Comparison of ENCODE assay signal across 30 cellular contexts in the genomic region with DNA sequence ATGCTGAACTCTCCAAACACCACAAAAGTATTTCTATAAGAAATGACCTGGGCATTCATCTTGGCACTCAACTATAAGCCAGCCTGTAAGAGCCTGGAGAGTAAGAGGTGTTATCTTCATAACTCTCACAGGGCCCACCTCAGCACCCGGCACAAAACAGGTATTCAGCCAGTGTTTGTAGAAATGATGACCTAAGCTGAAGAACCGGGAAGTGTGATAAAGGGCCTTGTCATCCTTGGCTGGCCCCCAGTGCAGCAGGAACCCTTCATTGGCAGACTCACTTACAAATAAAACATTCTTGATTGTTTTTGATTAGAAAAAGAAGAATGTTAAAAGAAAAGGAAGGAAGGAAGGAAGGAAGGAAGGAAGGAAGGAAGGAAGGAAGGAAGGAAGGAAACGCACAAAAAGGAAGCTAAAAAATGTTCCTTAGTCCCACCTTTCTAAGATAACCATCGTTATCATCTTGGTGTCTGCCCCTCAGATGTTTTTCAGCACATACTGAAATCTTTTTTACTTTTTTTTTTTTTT. TPM values are rescaled to one million over a fixed set of nuclear protein-coding genes. Genes with fewer than 3 reads are reported as not detected.
DNase-seq lines count a peak whose midpoint lies in the region; ATAC-seq, FAIRE-seq and TF ChIP-seq lines count a peak whose summit lies in the region.
"Had no signal": no experiment of that assay in that cellular context is flagged by ENCODE, and none has a peak within 500 bp of the region (broad histone marks: within the 10 kb centered on the region; RNA-seq: fewer than 3 reads in every experiment).

No MANE protein-coding gene starts in this region.

- H3K36me3 ChIP-seq in BLaER1 treated with 17β-estradiol and CSF1 and Interleukin-3, amounts not matched to agents 10 nM and 100 nM: no peaks in the 10 kb centered on the region
- no peaks in the 10 kb centered on the region for H3K36me3 ChIP-seq in IMR-90 (ENCODE audit: control insufficient read depth, insufficient read depth, low read length)
- no peaks in the 10 kb centered on the region for H3K36me3 ChIP-seq in K562 (ENCODE audit: control insufficient read depth, insufficient read depth, low read length)
- H3K36me3 ChIP-seq: ascending aorta, BE2C had no signal

- H3K23ac ChIP-seq in IMR-90 (ENCODE audit: low read depth, low read length): no peak overlapping the region

- no CpG with 5 or more reads among the region's 4 CpGs for WGBS in IMR-90 (ENCODE audit: extremely low coverage in 2 of 2, insufficient read length in 1 of 2), 2 experiments
- 13% methylated on average over 4 of the region's 4 CpGs for WGBS in K562 (ENCODE audit: insufficient coverage, low coverage, missing lambda C conversion rate)

- DNase-seq in IMR-90 (no peak), K562 (ENCODE audit: extremely low read depth in 1 of 4, low spot score in 3 of 4) (no peak), sciatic nerve (ENCODE audit: low spot score) (peak; percentile 44), AG08395 (ENCODE audit: low spot score) (no peak), DMS79 (lab: John Stamatoyannopoulos, UW) (no peak)
- no peak for DNase-seq in stimulated activated CD4-positive, alpha-beta T cell treated with anti-CD3 and anti-CD28 coated beads, Interleukin-12 subunit alpha, Interleukin-12 subunit beta, amount 100 ng/mL, for 4 hours
- DNase-seq: ACHN; activated CD4-positive, CD25-positive, alpha-beta regulatory T cell; activated T-cell treated with anti-CD3 and anti-CD28 coated beads, Interleukin-2, amount 50 U/mL, for 48 hours; BE2C; Caco-2; caudate nucleus; cortex of kidney; DMS53; effector memory CD4-positive, alpha-beta T cell; erythroblast; H9; NCI-H1105; NCI-H187 treated with DMSO at 0.1 percent for 48 hours; NCI-H2171 treated with DMSO at 0.1 percent for 48 hours; NCI-H510A treated with DMSO at 0.1 percent for 48 hours; nucleus accumbens; SK-N-SH; stimulated activated naive CD4-positive, alpha-beta T cell treated with Interleukin-2 at 50 U/mL for 16 hours had no signal

- H4K5ac ChIP-seq in IMR-90 (ENCODE audit: low read depth, low read length): no peak overlapping the region

- no peak overlapping the region for H2AK5ac ChIP-seq in IMR-90 (ENCODE audit: low read depth, low read length)

- POLR2A ChIA-PET in IMR-90 (lab: Charles Lee; ENCODE audit: unreplicated experiment) (no interaction called here), K562 (lab: Yijun Ruan, JAX) (interaction anchor here (1.0 kb wide), 1 partner anchor 10 kb away, joined by 4 read pairs; no protein-coding TSS in a partner anchor)

- no peak for TF ChIP-seq POLR2A in IMR-90 (IDR thresholded peaks at IDR 0.05; ENCODE audit: low read depth, low read length)
- TF ChIP-seq POLR2A in K562 (conservative IDR thresholded peaks at IDR 0.05): no peak

- TF ChIP-seq EP300 in K562 (IDR thresholded peaks at IDR 0.05; ENCODE audit: low read length): no peak

- no peaks in the 10 kb centered on the region for H3K27me3 ChIP-seq in BLaER1 treated with 17β-estradiol and CSF1 and Interleukin-3, amounts not matched to agents 10 nM and 100 nM
- H3K27me3 ChIP-seq in IMR-90 (ENCODE audit: control insufficient read depth, insufficient read depth, low read length): peaks cover 20% of the 10 kb centered on the region
- H3K27me3 ChIP-seq in K562 (ENCODE audit: control insufficient read depth in 2 of 2, insufficient read depth in 2 of 2, low read length in 2 of 2): no peaks in the 10 kb centered on the region
- H3K27me3 ChIP-seq: ascending aorta, BE2C had no signal

- CTCF ChIA-PET in IMR-90 (lab: Yijun Ruan, JAX): interaction anchor here (0.5 to 1.0 kb wide), 2 partner anchors 19 to 242 kb away, joined by 3 read pairs; no protein-coding TSS in a partner anchor
- CTCF ChIA-PET in K562 (lab: Yijun Ruan, JAX; ENCODE audit: low intra/inter-chr PET ratio): no interaction called here

- TF ChIP-seq RAD21 in IMR-90 (IDR thresholded peaks at IDR 0.05; ENCODE audit: low read length) (no peak), K562 (CRISPR knock-in tag; conservative IDR thresholded peaks at IDR 0.05 in 1 of 2, IDR thresholded peaks at IDR 0.05 in 1 of 2) (no peak)

- no peak overlapping the region for H4K8ac ChIP-seq in IMR-90 (ENCODE audit: low read depth in 2 of 2, low read length in 2 of 2)

- H3K18ac ChIP-seq in IMR-90 (ENCODE audit: low read depth, low read length): no peak overlapping the region

- H3K9me3 ChIP-seq in BLaER1 treated with 17β-estradiol and CSF1 and Interleukin-3, amounts not matched to agents 10 nM and 100 nM (replicated peaks in 1 of 11): no peaks in the 10 kb centered on the region
- no peaks in the 10 kb centered on the region for H3K9me3 ChIP-seq in IMR-90 (ENCODE audit: control insufficient read depth, insufficient read depth, low read length)
- no peaks in the 10 kb centered on the region for H3K9me3 ChIP-seq in K562 (replicated peaks; ENCODE audit: control insufficient read depth, insufficient read depth, low read depth, low read length)
- H3K9me3 ChIP-seq: ascending aorta, BE2C, Caco-2, SK-N-SH had no signal

- dilution Hi-C loops in IMR-90 (cut with HindIII; ENCODE audit: low sequenced_read_pairs, unreplicated experiment): no loop called here

- H2BK120ac ChIP-seq in IMR-90 (ENCODE audit: low read depth, low read length): no peak overlapping the region

- H2BK15ac ChIP-seq in IMR-90 (ENCODE audit: low read depth, low read length): no peak overlapping the region

- no peaks in the 10 kb centered on the region for H3K79me1 ChIP-seq in IMR-90 (ENCODE audit: low read depth in 1 of 2, low read length in 2 of 2)

- H3K9me1 ChIP-seq in IMR-90 (ENCODE audit: insufficient read depth, low read length) (no peaks in the 10 kb centered on the region), K562 (ENCODE audit: control insufficient read depth, insufficient read depth, low read length) (no peaks in the 10 kb centered on the region)

- BruUV-seq in IMR-90 (replicated peaks; lab: Mats Ljungman, UMichigan): no TSS peak
- BruUV-seq in K562 (replicated peaks; lab: Mats Ljungman, UMichigan): no TSS peak

- H3K4ac ChIP-seq in IMR-90 (ENCODE audit: low read depth, low read length): no peak overlapping the region

- ATAC-seq in IMR-90 (ENCODE audit: low read depth) (0 out of 2 replicates have a peak, but pooled peaks have one; percentile 18), K562 (no peak), sciatic nerve (no peak)
- ATAC-seq: left lobe of liver had no signal

- TF ChIP-seq CTCF in IMR-90 (conservative IDR thresholded peaks at IDR 0.05; ENCODE audit: low read depth, low read length) (no peak), K562 (IDR thresholded peaks at IDR 0.05 in 2 of 3, conservative IDR thresholded peaks at IDR 0.05 in 1 of 3; ENCODE audit: insufficient read depth in 2 of 3, low read depth in 1 of 3, low read length in 3 of 3) (no peak)

- H3K4me1 ChIP-seq in BLaER1 treated with 17β-estradiol and CSF1 and Interleukin-3, amounts not matched to agents 10 nM and 100 nM: peaks cover 42 to 66% (median 53%) of the 10 kb centered on the region in 10 experiments
- H3K4me1 ChIP-seq in IMR-90 (ENCODE audit: control insufficient read depth, insufficient read depth, low read length): peaks cover 5% of the 10 kb centered on the region; the same call in 1 of the 2 replicates
- peaks cover 2 to 4% of the 10 kb centered on the region in 2 experiments; a peak in 3 of 5 replicates for H3K4me1 ChIP-seq in K562 (replicated peaks in 1 of 2; ENCODE audit: control insufficient read depth in 2 of 2, insufficient read depth in 2 of 2, low read length in 2 of 2)
- H3K4me1 ChIP-seq: ascending aorta, BE2C, Caco-2 had no signal

- 0 out of 22 replicates have a peak overlapping the region, but pooled peaks of 1 of the 11 experiments have one; percentile 4 for H3K27ac ChIP-seq in BLaER1 treated with 17β-estradiol and CSF1 and Interleukin-3, amounts not matched to agents 10 nM and 100 nM
- H3K27ac ChIP-seq in IMR-90 (ENCODE audit: insufficient read depth, low read length) (no peak overlapping the region), K562 (ENCODE audit: extremely low read depth, low read depth, low read length) (no peak overlapping the region)
- H3K27ac ChIP-seq: ascending aorta had no signal

- H3K79me2 ChIP-seq in K562 (ENCODE audit: control insufficient read depth, insufficient read depth, low read length): no peaks in the 10 kb centered on the region

- H3K9ac ChIP-seq in BLaER1 treated with 17β-estradiol and CSF1 and Interleukin-3, amounts not matched to agents 10 nM and 100 nM: no peak overlapping the region
- H3K9ac ChIP-seq in IMR-90 (ENCODE audit: low read depth, low read length) (no peak overlapping the region), K562 (ENCODE audit: insufficient read depth in 1 of 2, low read depth in 2 of 2, low read length in 2 of 2) (no peak overlapping the region)
- H3K9ac ChIP-seq: SK-N-SH had no signal

- no peak overlapping the region for H3K4me3 ChIP-seq in BLaER1 treated with 17β-estradiol and CSF1 and Interleukin-3, amounts not matched to agents 10 nM and 100 nM
- H3K4me3 ChIP-seq in IMR-90 (ENCODE audit: insufficient read depth, low read depth, low read length) (no peak overlapping the region), K562 (no peak overlapping the region)
- H3K4me3 ChIP-seq: ascending aorta had no signal

- H3K56ac ChIP-seq in IMR-90 (ENCODE audit: extremely low read depth, insufficient read depth, low read length): no peak overlapping the region

- H2AFZ ChIP-seq in IMR-90 (replicated peaks; ENCODE audit: low read length, poor library complexity) (no peak overlapping the region), K562 (ENCODE audit: low read depth, low read length) (no peak overlapping the region)

- H2BK20ac ChIP-seq in IMR-90 (ENCODE audit: low read depth, low read length): no peak overlapping the region

- H4K20me1 ChIP-seq in BLaER1 treated with 17β-estradiol and CSF1 and Interleukin-3, amounts not matched to agents 10 nM and 100 nM: no peaks in the 10 kb centered on the region; a peak in 1 of 22 replicates
- H4K20me1 ChIP-seq in IMR-90 (ENCODE audit: insufficient read depth, low read length) (peaks cover 3% of the 10 kb centered on the region; the same call in 1 of the 2 replicates), K562 (replicated peaks; ENCODE audit: control insufficient read depth, insufficient read depth, low read length) (no peaks in the 10 kb centered on the region)

- intact Hi-C loops in IMR-90 (cut with micrococcal nuclease): no loop called here
- intact Hi-C loops in K562 (cut with micrococcal nuclease): loop anchor here (10.0 kb wide), 1 partner anchor 59 kb away; no protein-coding TSS in a partner anchor
- intact Hi-C loops in sciatic nerve (cut with DNase I): no loop called here

- H3K4me2 ChIP-seq in BLaER1 treated with 17β-estradiol and CSF1 and Interleukin-3, amounts not matched to agents 10 nM and 100 nM: peak overlapping the region in 6 of 11 experiments; percentile 2 to 32 (median 18); a peak in 4 of 22 replicates
- H3K4me2 ChIP-seq in IMR-90 (ENCODE audit: low read depth, low read length) (no peak overlapping the region), K562 (ENCODE audit: insufficient read depth, low read length) (no peak overlapping the region)
- H3K4me2 ChIP-seq: SK-N-SH had no signal

- H4K91ac ChIP-seq in IMR-90 (ENCODE audit: insufficient read depth, low read depth, low read length): no peak overlapping the region

- H2BK5ac ChIP-seq in IMR-90 (ENCODE audit: low read depth, low read length, poor library complexity, severe bottlenecking): no peak overlapping the region

- no peak for FAIRE-seq in K562 (lab: Jason Lieb, UNC)
- FAIRE-seq: G401.6, islet of Langerhans, urothelium cell line had no signal

- in situ Hi-C loops in IMR-90 (cut with MboI; ENCODE audit: low sequenced_read_pairs) (no loop called here), K562 (cut with MboI) (no loop called here)

- no peak overlapping the region for H2AK9ac ChIP-seq in IMR-90 (replicated peaks; ENCODE audit: low read depth, low read length, poor library complexity)

- no peak overlapping the region for H3K14ac ChIP-seq in IMR-90 (replicated peaks; ENCODE audit: low read depth, low read length)

RNA-seq across cellular contexts. Expression of a gene that starts 52.1 kb away (rescaled TPM):
- total RNA-seq in IMR-90 (2012; rRNA removed) (0.28 and 0.36 TPM in 2 replicates), K562 (2014; rRNA removed) (2.2 and 3.3 TPM in 2 replicates), K562 (2014; rRNA removed; fragmentation: Illumina TruSeq; extraction: Trizol) (1.6 and 1.7 TPM in 2 replicates), K562 (2015; rRNA removed; fragmentation: Illumina TruSeq; extraction: Trizol) (1.3 and 2.2 TPM in 2 replicates), K562 (2021) (3.3 and 3.9 TPM in 2 replicates), sciatic nerve (36.9 TPM)
- polyA plus RNA-seq in IMR-90 (2012; rRNA removed) (0.34 and 0.96 TPM in 2 replicates), K562 (2011; rRNA removed) (2.9 and 5.2 TPM in 2 replicates), K562 (2014; fragmentation: Illumina TruSeq; extraction: Trizol) (1.4 and 1.9 TPM in 2 replicates), K562 (2014; fragmentation: Nextera tagmentation; extraction: Ambion mirVana) (under 1 TPM; 0.14 to 0.20 TPM), K562 (2014; rRNA removed) (3.5 and 3.6 TPM in 2 replicates)
- polyA plus RNA-seq in IMR-90 (2012; cell fraction: cytosol; rRNA removed): 0.24 and 0.32 TPM in 2 replicates
- 2.4 and 2.6 TPM in 2 replicates for polyA plus RNA-seq in IMR-90 (2012; cell fraction: nucleus; rRNA removed; ENCODE audit: low replicate concordance)
- total RNA-seq in K562 (2011; cell fraction: chromatin; rRNA removed; ENCODE audit: low replicate concordance): 6.8 and 11.4 TPM in 2 replicates
- total RNA-seq in K562 (2011; cell fraction: nucleolus; rRNA removed): 5.1 and 6.5 TPM in 2 replicates
- total RNA-seq in K562 (2011; cell fraction: nucleoplasm; rRNA removed): 7.7 and 10.2 TPM in 2 replicates
- 2.5 and 5.4 TPM in 2 replicates for polyA plus RNA-seq in K562 (2011; cell fraction: cytosol; rRNA removed)
- 7.6 and 18.2 TPM in 2 replicates for polyA plus RNA-seq in K562 (2011; cell fraction: nucleus; rRNA removed)
- polyA plus RNA-seq in K562 (2012): 1.7 and 4.1 TPM in 2 replicates
- 2.5 and 3.3 TPM in 2 replicates for polyA minus RNA-seq in K562 (2011; rRNA and poly(A)+ RNA removed)
- 2.2 and 2.9 TPM in 2 replicates for polyA minus RNA-seq in K562 (2011; cell fraction: cytosol; rRNA and poly(A)+ RNA removed)
- polyA minus RNA-seq in K562 (2011; cell fraction: nucleus; rRNA and poly(A)+ RNA removed): 3.6 and 5.4 TPM in 2 replicates

Comparison
In these comparisons a context has a peak if more than half of its experiments do, and no peak if none do; other contexts are left out.
1. H3K4me2 ChIP-seq: peak in BLaER1 treated with 17β-estradiol and CSF1 and Interleukin-3, amounts not matched to agents 10 nM and 100 nM (6 of 11); none in IMR-90 (single experiment) and K562 (single experiment).